In the genomic region with DNA sequence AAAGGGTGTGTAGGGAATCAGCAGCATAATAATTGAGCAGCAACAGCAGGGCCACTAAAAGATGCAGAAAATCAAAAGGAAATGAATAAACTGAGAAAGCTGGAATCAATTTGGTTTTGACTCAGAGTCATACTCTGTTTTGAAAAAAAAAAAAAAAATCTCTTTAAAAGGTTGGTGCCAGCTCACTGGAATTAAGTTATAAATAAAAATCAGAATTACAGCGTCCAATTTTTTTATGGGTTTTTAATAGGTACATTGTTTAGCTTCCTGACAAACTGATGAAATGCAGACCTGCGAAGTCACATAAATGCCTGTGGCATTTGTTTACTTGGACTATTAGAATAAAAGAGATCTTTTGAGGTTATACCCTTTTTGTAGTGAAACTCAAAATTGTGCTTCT, we compare ENCODE assay signal across 35 cellular contexts.
"Had no signal": no experiment of that assay in that cellular context is flagged by ENCODE, and none has a peak within 500 bp of the region (broad histone marks: within the 10 kb centered on the region; RNA-seq: fewer than 3 reads in every experiment).

No MANE protein-coding gene starts in this region.

- H3K4me3 Mint-ChIP-seq: activated CD4-positive, alpha-beta T cell treated with anti-CD3 and anti-CD28 coated beads, Interleukin-2, amount 10 ng/mL, durations not matched to agents 7 days and 5 days; activated CD8-positive, alpha-beta T cell treated with anti-CD3 and anti-CD28 coated beads for 36 hours; activated naive CD4-positive, alpha-beta T cell treated with anti-CD3 and anti-CD28 coated beads, Interleukin-2, amount 50 U/mL, for 24 hours; activated naive CD8-positive, alpha-beta T cell treated with anti-CD3 and anti-CD28 coated beads, Interleukin-2, amount 50 U/mL, for 24 hours; activated T-cell treated with anti-CD3 and anti-CD28 coated beads, Interleukin-2, amount 50 U/mL, for 4 hours; activated T-helper 17 cell treated with anti-CD3 and anti-CD28 coated beads, Interleukin-2, amount 50 U/mL, for 72 hours; endodermal cell; naive thymus-derived CD8-positive, alpha-beta T cell; neural crest cell; stimulated activated effector memory CD8-positive, alpha-beta T cell treated with anti-CD3 and anti-CD28 coated beads, Interleukin-12 subunit alpha, Interleukin-12 subunit beta, amount 100 ng/mL, for 72 hours; stimulated activated naive CD8-positive, alpha-beta T cell treated with anti-CD3 and anti-CD28 coated beads, Interleukin-15, amount 100 ng/mL, for 72 hours; type B pancreatic cell; WTC11 had no signal

- H3K9me3 ChIP-seq: pancreas, prostate gland had no signal

- H3K27me3 ChIP-seq: breast epithelium, gastrocnemius medialis, pancreas, vagina had no signal

- H3K27me3 Mint-ChIP-seq: activated CD4-positive, alpha-beta T cell treated with anti-CD3 and anti-CD28 coated beads, Interleukin-2, amount 10 ng/mL, durations not matched to agents 7 days and 5 days; activated CD8-positive, alpha-beta T cell treated with anti-CD3 and anti-CD28 coated beads for 36 hours; activated naive CD4-positive, alpha-beta T cell treated with anti-CD3 and anti-CD28 coated beads, Interleukin-2, amount 50 U/mL, for 24 hours; activated naive CD8-positive, alpha-beta T cell treated with anti-CD3 and anti-CD28 coated beads, Interleukin-2, amount 50 U/mL, for 24 hours; activated T-helper 17 cell treated with anti-CD3 and anti-CD28 coated beads, Interleukin-2, amount 50 U/mL, for 72 hours; naive thymus-derived CD8-positive, alpha-beta T cell; stimulated activated naive CD8-positive, alpha-beta T cell treated with anti-CD3 and anti-CD28 coated beads, Interleukin-15, amount 100 ng/mL, for 72 hours; type B pancreatic cell had no signal

- ATAC-seq: activated CD8-positive, alpha-beta T cell treated with anti-CD3 and anti-CD28 coated beads for 36 hours; activated naive CD8-positive, alpha-beta T cell treated with anti-CD3 and anti-CD28 coated beads, Interleukin-2, amount 50 U/mL, for 24 hours; activated T-cell treated with anti-CD3 and anti-CD28 coated beads, Interleukin-2, amount 50 U/mL, for 4 hours; activated T-helper 17 cell treated with anti-CD3 and anti-CD28 coated beads, Interleukin-2, amount 50 U/mL, for 72 hours; gastrocnemius medialis; left cardiac atrium; left ventricle myocardium superior; naive thymus-derived CD8-positive, alpha-beta T cell; pancreas; sciatic nerve; stimulated activated effector memory CD8-positive, alpha-beta T cell treated with anti-CD3 and anti-CD28 coated beads, Interleukin-12 subunit alpha, Interleukin-12 subunit beta, amount 100 ng/mL, for 72 hours; stimulated activated naive CD8-positive, alpha-beta T cell treated with anti-CD3 and anti-CD28 coated beads, Interleukin-15, amount 100 ng/mL, for 72 hours; WTC11 had no signal

- H3K4me1 ChIP-seq: breast epithelium, gastrocnemius medialis, pancreas, prostate gland had no signal

- H3K36me3 ChIP-seq: breast epithelium, gastrocnemius medialis, pancreas, prostate gland, vagina had no signal

- H3K4me1 Mint-ChIP-seq: WTC11 had no signal

- DNase-seq: activated CD4-positive, alpha-beta T cell treated with anti-CD3 and anti-CD28 coated beads for 1 hour; activated CD4-positive, alpha-beta T cell treated with anti-CD3 and anti-CD28 coated beads, Interleukin-2, amount 10 ng/mL, durations not matched to agents 7 days and 5 days; activated CD8-positive, alpha-beta T cell treated with anti-CD3 and anti-CD28 coated beads for 36 hours; activated gamma-delta T cell treated with Interleukin-2 at 50 U/mL for 16 hours; activated naive CD8-positive, alpha-beta T cell treated with anti-CD3 and anti-CD28 coated beads, Interleukin-2, amount 50 U/mL, for 24 hours; activated T-cell treated with anti-CD3 and anti-CD28 coated beads, Interleukin-2, amount 50 U/mL, for 4 hours; central memory CD4-positive, alpha-beta T cell; endodermal cell; gastrocnemius medialis; head of caudate nucleus; hippocampal formation; left cardiac atrium; left ventricle myocardium superior; midbrain; naive thymus-derived CD8-positive, alpha-beta T cell; nucleus accumbens; pancreas; retina; stimulated activated CD4-positive, alpha-beta T cell treated with anti-CD3 and anti-CD28 coated beads, Interleukin-12 subunit alpha, Interleukin-12 subunit beta, amount 100 ng/mL, for 4 hours; stimulated activated CD4-positive, alpha-beta T cell treated with anti-CD3 and anti-CD28 coated beads, Interleukin-4, amount 100 ng/mL, for 1 hour; stimulated activated naive CD8-positive, alpha-beta T cell treated with anti-CD3 and anti-CD28 coated beads, Interleukin-15, amount 100 ng/mL, for 72 hours; substantia nigra; T-helper 2 cell had no signal

- H3K27ac Mint-ChIP-seq: activated CD4-positive, alpha-beta T cell treated with anti-CD3 and anti-CD28 coated beads, Interleukin-2, amount 10 ng/mL, durations not matched to agents 7 days and 5 days; activated CD8-positive, alpha-beta T cell treated with anti-CD3 and anti-CD28 coated beads for 36 hours; activated naive CD4-positive, alpha-beta T cell treated with anti-CD3 and anti-CD28 coated beads, Interleukin-2, amount 50 U/mL, for 24 hours; activated naive CD8-positive, alpha-beta T cell treated with anti-CD3 and anti-CD28 coated beads, Interleukin-2, amount 50 U/mL, for 24 hours; activated T-helper 17 cell treated with anti-CD3 and anti-CD28 coated beads, Interleukin-2, amount 50 U/mL, for 72 hours; endodermal cell; stimulated activated effector memory CD8-positive, alpha-beta T cell treated with anti-CD3 and anti-CD28 coated beads, Interleukin-12 subunit alpha, Interleukin-12 subunit beta, amount 100 ng/mL, for 72 hours; stimulated activated naive CD8-positive, alpha-beta T cell treated with anti-CD3 and anti-CD28 coated beads, Interleukin-15, amount 100 ng/mL, for 72 hours; type B pancreatic cell; WTC11 had no signal

- H3K27ac ChIP-seq: epithelial cell of prostate, gastrocnemius medialis, pancreas, prostate gland, vagina had no signal

- H3K4me3 ChIP-seq: breast epithelium, gastrocnemius medialis, pancreas, prostate gland, skin epidermis, vagina had no signal

- H3K36me3 Mint-ChIP-seq: stimulated activated effector memory CD8-positive, alpha-beta T cell treated with anti-CD3 and anti-CD28 coated beads, Interleukin-12 subunit alpha, Interleukin-12 subunit beta, amount 100 ng/mL, for 72 hours; type B pancreatic cell had no signal
